ENCODE assay signal across 5 cellular contexts in genomic region chr19:16712295-16712694, GRCh38. TPM values are rescaled to one million over a fixed set of nuclear protein-coding genes. Genes with fewer than 3 reads are reported as not detected.
"Had no signal": no experiment of that assay in that cellular context is flagged by ENCODE, and none has a peak within 500 bp of the region (broad histone marks: within the 10 kb centered on the region; RNA-seq: fewer than 3 reads in every experiment).

No MANE protein-coding gene starts in this region.

RNA-seq across cellular contexts. Expression of gene NWD1, which starts 7.4 kb away (rescaled TPM):
- total RNA-seq: GM23248, H7, HepG2, HFFc6, HT1080 had no signal
- polyA plus RNA-seq: GM23248, HepG2 had no signal
